Comparison of ENCODE assay signal across 1 cellular context in genomic region chr6:137417411-137417810, GRCh38.
TF ChIP-seq lines count a peak whose summit lies in the region.

No MANE protein-coding gene starts in this region.

TF ChIP-seq in IMR-90, 13 proteins besides CTCF, POLR2A, EP300 and RAD21:
- TF ChIP-seq MAFK (IDR thresholded peaks at IDR 0.05; ENCODE audit: low read depth, low read length) (no peak), USF2 (IDR thresholded peaks at IDR 0.05; ENCODE audit: low read depth, low read length) (no peak), NFE2L2 (IDR thresholded peaks at IDR 0.05; ENCODE audit: low read depth, low read length) (no peak), CHD1 (IDR thresholded peaks at IDR 0.05; ENCODE audit: low read depth, low read length) (no peak), MXI1 (IDR thresholded peaks at IDR 0.05; ENCODE audit: borderline replicate concordance, low read depth, low read length) (no peak)
